Comparison of ENCODE assay signal across 3 cellular contexts in genomic region chr16:20538181-20538580, GRCh38.
TF ChIP-seq lines count a peak whose summit lies in the region.

No MANE protein-coding gene starts in this region.

TF ChIP-seq in HepG2, 621 proteins besides CTCF, POLR2A, EP300 and RAD21 (continues in another document):
- TF ChIP-seq, protein P1, sequence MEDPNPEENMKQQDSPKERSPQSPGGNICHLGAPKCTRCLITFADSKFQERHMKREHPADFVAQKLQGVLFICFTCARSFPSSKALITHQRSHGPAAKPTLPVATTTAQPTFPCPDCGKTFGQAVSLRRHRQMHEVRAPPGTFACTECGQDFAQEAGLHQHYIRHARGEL (CRISPR knock-in tag; IDR thresholded peaks at IDR 0.05): no peak
- no peak for TF ChIP-seq MXD1 (CRISPR knock-in tag; IDR thresholded peaks at IDR 0.05)
- TF ChIP-seq PPARG (CRISPR knock-in tag; conservative IDR thresholded peaks at IDR 0.05): peak; percentile 92
- TF ChIP-seq, protein P2, sequence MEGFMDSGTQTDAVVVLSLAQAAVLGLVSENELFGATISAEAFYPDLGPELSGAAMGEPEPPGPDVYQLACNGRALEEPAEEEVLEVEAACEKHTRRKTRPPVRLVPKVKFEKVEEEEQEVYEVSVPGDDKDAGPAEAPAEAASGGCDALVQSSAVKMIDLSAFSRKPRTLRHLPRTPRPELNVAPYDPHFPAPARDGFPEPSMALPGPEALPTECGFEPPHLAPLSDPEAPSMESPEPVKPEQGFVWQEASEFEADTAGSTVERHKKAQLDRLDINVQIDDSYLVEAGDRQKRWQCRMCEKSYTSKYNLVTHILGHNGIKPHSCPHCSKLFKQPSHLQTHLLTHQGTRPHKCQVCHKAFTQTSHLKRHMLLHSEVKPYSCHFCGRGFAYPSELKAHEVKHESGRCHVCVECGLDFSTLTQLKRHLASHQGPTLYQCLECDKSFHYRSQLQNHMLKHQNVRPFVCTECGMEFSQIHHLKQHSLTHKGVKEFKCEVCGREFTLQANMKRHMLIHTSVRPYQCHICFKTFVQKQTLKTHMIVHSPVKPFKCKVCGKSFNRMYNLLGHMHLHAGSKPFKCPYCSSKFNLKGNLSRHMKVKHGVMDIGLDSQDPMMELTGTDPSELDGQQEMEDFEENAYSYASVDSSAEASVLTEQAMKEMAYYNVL (CRISPR knock-in tag; IDR thresholded peaks at IDR 0.05; ENCODE audit: borderline replicate concordance): peak; percentile 56; the same call in 1 of the 2 replicates
- TF ChIP-seq PLSCR1 (CRISPR knock-in tag; IDR thresholded peaks at IDR 0.05; ENCODE audit: borderline replicate concordance): no peak
- no peak for TF ChIP-seq TGIF2 (CRISPR knock-in tag; IDR thresholded peaks at IDR 0.05)
- no peak for TF ChIP-seq ZNF138 (CRISPR knock-in tag; IDR thresholded peaks at IDR 0.05; ENCODE audit: low read depth)
- TF ChIP-seq TAF15 (IDR thresholded peaks at IDR 0.05; ENCODE audit: low read depth, low read length, poor library complexity, severe bottlenecking): no peak
- TF ChIP-seq ZSCAN29 (CRISPR knock-in tag; conservative IDR thresholded peaks at IDR 0.05): no peak
- TF ChIP-seq SIN3A (IDR thresholded peaks at IDR 0.05; ENCODE audit: borderline replicate concordance, low read depth, low read length): no peak
- TF ChIP-seq ZNF652 (CRISPR knock-in tag; IDR thresholded peaks at IDR 0.05; ENCODE audit: borderline replicate concordance, low read depth): peak; percentile 37; the same call in 1 of the 2 replicates
- TF ChIP-seq PITX1 (CRISPR knock-in tag; IDR thresholded peaks at IDR 0.05): no peak
- TF ChIP-seq, protein P3, sequence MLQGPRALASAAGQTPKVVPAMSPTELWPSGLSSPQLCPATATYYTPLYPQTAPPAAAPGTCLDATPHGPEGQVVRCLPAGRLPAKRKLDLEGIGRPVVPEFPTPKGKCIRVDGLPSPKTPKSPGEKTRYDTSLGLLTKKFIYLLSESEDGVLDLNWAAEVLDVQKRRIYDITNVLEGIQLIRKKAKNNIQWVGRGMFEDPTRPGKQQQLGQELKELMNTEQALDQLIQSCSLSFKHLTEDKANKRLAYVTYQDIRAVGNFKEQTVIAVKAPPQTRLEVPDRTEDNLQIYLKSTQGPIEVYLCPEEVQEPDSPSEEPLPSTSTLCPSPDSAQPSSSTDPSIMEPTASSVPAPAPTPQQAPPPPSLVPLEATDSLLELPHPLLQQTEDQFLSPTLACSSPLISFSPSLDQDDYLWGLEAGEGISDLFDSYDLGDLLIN (CRISPR knock-in tag; IDR thresholded peaks at IDR 0.05; ENCODE audit: borderline replicate concordance): no peak
- no peak for TF ChIP-seq ZNF562 (CRISPR knock-in tag; IDR thresholded peaks at IDR 0.05; ENCODE audit: borderline replicate concordance)
- TF ChIP-seq GTF3A (CRISPR knock-in tag; conservative IDR thresholded peaks at IDR 0.05): no peak
- peak; percentile 92 for TF ChIP-seq POGZ (CRISPR knock-in tag; IDR thresholded peaks at IDR 0.05)

TF ChIP-seq in K562, 482 proteins besides CTCF, POLR2A, EP300 and RAD21 (continues in another document):
- no peak for TF ChIP-seq NR2C2 (CRISPR knock-in tag; IDR thresholded peaks at IDR 0.05)
- peak; percentile 26; the same call in 1 of the 2 replicates for TF ChIP-seq NR2C2 (tag; IDR thresholded peaks at IDR 0.05)
- no peak for TF ChIP-seq SMARCA4 (IDR thresholded peaks at IDR 0.05)
- peak; percentile 55; the same call in 1 of the 2 replicates for TF ChIP-seq ELF1 (tag; IDR thresholded peaks at IDR 0.05)
- TF ChIP-seq JUNB (CRISPR knock-in tag; conservative IDR thresholded peaks at IDR 0.05): no peak
- 0 out of 6 replicates have a peak, but pooled peaks of 1 of the 3 experiments have one; percentile 22 for TF ChIP-seq ZBTB11 (CRISPR knock-in tag; IDR thresholded peaks at IDR 0.05)
- TF ChIP-seq SMAD4 (CRISPR knock-in tag; conservative IDR thresholded peaks at IDR 0.05): no peak
- TF ChIP-seq U2AF2 (optimal IDR thresholded peaks at IDR 0.05; ENCODE audit: low read depth, low read length): no peak

TF ChIP-seq in liver, 16 proteins besides CTCF, POLR2A, EP300 and RAD21:
- TF ChIP-seq FOXA1 (IDR thresholded peaks at IDR 0.05): no peak
- TF ChIP-seq FOXA2 (IDR thresholded peaks at IDR 0.05): no peak
- TF ChIP-seq GABPA (IDR thresholded peaks at IDR 0.05 in 1 of 2, conservative IDR thresholded peaks at IDR 0.05 in 1 of 2): no peak
- TF ChIP-seq NR2F2 (IDR thresholded peaks at IDR 0.05): no peak
- TF ChIP-seq YY1 (IDR thresholded peaks at IDR 0.05): no peak
- TF ChIP-seq, protein P4, sequence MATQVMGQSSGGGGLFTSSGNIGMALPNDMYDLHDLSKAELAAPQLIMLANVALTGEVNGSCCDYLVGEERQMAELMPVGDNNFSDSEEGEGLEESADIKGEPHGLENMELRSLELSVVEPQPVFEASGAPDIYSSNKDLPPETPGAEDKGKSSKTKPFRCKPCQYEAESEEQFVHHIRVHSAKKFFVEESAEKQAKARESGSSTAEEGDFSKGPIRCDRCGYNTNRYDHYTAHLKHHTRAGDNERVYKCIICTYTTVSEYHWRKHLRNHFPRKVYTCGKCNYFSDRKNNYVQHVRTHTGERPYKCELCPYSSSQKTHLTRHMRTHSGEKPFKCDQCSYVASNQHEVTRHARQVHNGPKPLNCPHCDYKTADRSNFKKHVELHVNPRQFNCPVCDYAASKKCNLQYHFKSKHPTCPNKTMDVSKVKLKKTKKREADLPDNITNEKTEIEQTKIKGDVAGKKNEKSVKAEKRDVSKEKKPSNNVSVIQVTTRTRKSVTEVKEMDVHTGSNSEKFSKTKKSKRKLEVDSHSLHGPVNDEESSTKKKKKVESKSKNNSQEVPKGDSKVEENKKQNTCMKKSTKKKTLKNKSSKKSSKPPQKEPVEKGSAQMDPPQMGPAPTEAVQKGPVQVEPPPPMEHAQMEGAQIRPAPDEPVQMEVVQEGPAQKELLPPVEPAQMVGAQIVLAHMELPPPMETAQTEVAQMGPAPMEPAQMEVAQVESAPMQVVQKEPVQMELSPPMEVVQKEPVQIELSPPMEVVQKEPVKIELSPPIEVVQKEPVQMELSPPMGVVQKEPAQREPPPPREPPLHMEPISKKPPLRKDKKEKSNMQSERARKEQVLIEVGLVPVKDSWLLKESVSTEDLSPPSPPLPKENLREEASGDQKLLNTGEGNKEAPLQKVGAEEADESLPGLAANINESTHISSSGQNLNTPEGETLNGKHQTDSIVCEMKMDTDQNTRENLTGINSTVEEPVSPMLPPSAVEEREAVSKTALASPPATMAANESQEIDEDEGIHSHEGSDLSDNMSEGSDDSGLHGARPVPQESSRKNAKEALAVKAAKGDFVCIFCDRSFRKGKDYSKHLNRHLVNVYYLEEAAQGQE (IDR thresholded peaks at IDR 0.05): no peak
- TF ChIP-seq ZBTB33 (IDR thresholded peaks at IDR 0.05): no peak
- TF ChIP-seq, protein P5, sequence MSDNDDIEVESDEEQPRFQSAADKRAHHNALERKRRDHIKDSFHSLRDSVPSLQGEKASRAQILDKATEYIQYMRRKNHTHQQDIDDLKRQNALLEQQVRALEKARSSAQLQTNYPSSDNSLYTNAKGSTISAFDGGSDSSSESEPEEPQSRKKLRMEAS (IDR thresholded peaks at IDR 0.05): no peak
- no peak for TF ChIP-seq EGR1 (IDR thresholded peaks at IDR 0.05; ENCODE audit: low read depth in 2 of 2)
- peak; percentile 37 to 67 for TF ChIP-seq HNF4A (conservative IDR thresholded peaks at IDR 0.05)
- TF ChIP-seq SP1 (IDR thresholded peaks at IDR 0.05): no peak
- TF ChIP-seq, protein P6, sequence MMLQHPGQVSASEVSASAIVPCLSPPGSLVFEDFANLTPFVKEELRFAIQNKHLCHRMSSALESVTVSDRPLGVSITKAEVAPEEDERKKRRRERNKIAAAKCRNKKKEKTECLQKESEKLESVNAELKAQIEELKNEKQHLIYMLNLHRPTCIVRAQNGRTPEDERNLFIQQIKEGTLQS (IDR thresholded peaks at IDR 0.05): no peak
- TF ChIP-seq RXRA (IDR thresholded peaks at IDR 0.05): peak in 1 of 2 donors; percentile 27
